ENCODE assay signal across 2 cellular contexts in genomic region chr3:196219194-196219969, GRCh38.
TF ChIP-seq lines count a peak whose summit lies in the region.

No MANE protein-coding gene starts in this region.

TF ChIP-seq in A549, 52 proteins besides CTCF, POLR2A, EP300 and RAD21 (continued from another document):
- TF ChIP-seq ATOH8 (CRISPR knock-in tag; IDR thresholded peaks at IDR 0.05; ENCODE audit: low read depth): no peak
- no peak for TF ChIP-seq RARB (CRISPR knock-in tag; IDR thresholded peaks at IDR 0.05)
- TF ChIP-seq HDAC2 (IDR thresholded peaks at IDR 0.05): no peak
- TF ChIP-seq HOXB5 (CRISPR knock-in tag; IDR thresholded peaks at IDR 0.05): no peak
- TF ChIP-seq HMGXB4 (CRISPR knock-in tag; IDR thresholded peaks at IDR 0.05; ENCODE audit: borderline replicate concordance): no peak
- TF ChIP-seq FOSL2 (IDR thresholded peaks at IDR 0.05): no peak
- TF ChIP-seq FOSL2 (CRISPR knock-in tag; IDR thresholded peaks at IDR 0.05): no peak
- TF ChIP-seq ZNF302 (CRISPR knock-in tag; IDR thresholded peaks at IDR 0.05): no peak

TF ChIP-seq in IMR-90, 13 proteins besides CTCF, POLR2A, EP300 and RAD21 (continued from another document):
- TF ChIP-seq ELK1 (IDR thresholded peaks at IDR 0.05; ENCODE audit: borderline replicate concordance, low read depth, low read length): no peak
- TF ChIP-seq SMC3 (IDR thresholded peaks at IDR 0.05; ENCODE audit: low read depth, low read length): no peak
- no peak for TF ChIP-seq USF2 (IDR thresholded peaks at IDR 0.05; ENCODE audit: low read depth, low read length)
- TF ChIP-seq FOS (IDR thresholded peaks at IDR 0.05; ENCODE audit: low read depth, low read length): peak; percentile 31; the same call in 1 of the 2 replicates
- TF ChIP-seq MXI1 (IDR thresholded peaks at IDR 0.05; ENCODE audit: borderline replicate concordance, low read depth, low read length): peak; percentile 55; the same call in 1 of the 2 replicates
- TF ChIP-seq CEBPB (IDR thresholded peaks at IDR 0.05; ENCODE audit: low read depth, low read length): no peak
